ENCODE assay signal across 9 cellular contexts in genomic region chr10:31490858-31491504, GRCh38.
DNase-seq lines count a peak whose midpoint lies in the region; ATAC-seq and FAIRE-seq lines count a peak whose summit lies in the region.
"Had no signal": no experiment of that assay in that cellular context is flagged by ENCODE, and none has a peak within 500 bp of the region (broad histone marks: within the 10 kb centered on the region; RNA-seq: fewer than 3 reads in every experiment).

No MANE protein-coding gene starts in this region.

- peaks cover 8% of the 10 kb centered on the region for H3K36me3 Mint-ChIP-seq in stimulated activated effector memory CD8-positive, alpha-beta T cell treated with anti-CD3 and anti-CD28 coated beads, Interleukin-12 subunit alpha, Interleukin-12 subunit beta, amount 100 ng/mL, for 72 hours

- ATAC-seq in HG03354 (IDR thresholded peaks at IDR 0.05; ENCODE audit: poor library complexity, severe bottlenecking, unreplicated experiment) (peak; percentile 62), GM21619 (IDR thresholded peaks at IDR 0.05; ENCODE audit: unreplicated experiment) (no peak)
- ATAC-seq in stimulated activated effector memory CD8-positive, alpha-beta T cell treated with anti-CD3 and anti-CD28 coated beads, Interleukin-12 subunit alpha, Interleukin-12 subunit beta, amount 100 ng/mL, for 72 hours: peak; percentile 58

- no peak overlapping the region for H3K4me3 Mint-ChIP-seq in stimulated activated effector memory CD8-positive, alpha-beta T cell treated with anti-CD3 and anti-CD28 coated beads, Interleukin-12 subunit alpha, Interleukin-12 subunit beta, amount 100 ng/mL, for 72 hours
- H3K4me3 Mint-ChIP-seq: CD8-positive, alpha-beta memory T cell had no signal

- DNase-seq in NCI-H345 (lab: John Stamatoyannopoulos, UW) (peak; percentile 16), NCI-H345 treated with DMSO at 0.1 percent for 48 hours (lab: John Stamatoyannopoulos, UW; ENCODE audit: unreplicated experiment) (no peak), glomerular visceral epithelial cell (ENCODE audit: extremely low spot score) (peak; percentile 42), NCI-H2227 treated with DMSO at 0.1 percent for 48 hours (lab: John Stamatoyannopoulos, UW) (no peak)
- no peak for DNase-seq in stimulated activated effector memory CD8-positive, alpha-beta T cell treated with anti-CD3 and anti-CD28 coated beads, Interleukin-12 subunit alpha, Interleukin-12 subunit beta, amount 100 ng/mL, for 72 hours (ENCODE audit: low spot score in 2 of 2)

- no peaks in the 10 kb centered on the region for H3K4me1 Mint-ChIP-seq in stimulated activated effector memory CD8-positive, alpha-beta T cell treated with anti-CD3 and anti-CD28 coated beads, Interleukin-12 subunit alpha, Interleukin-12 subunit beta, amount 100 ng/mL, for 72 hours

- peak; percentile 53 for FAIRE-seq in TTC549 (lab: Jason Lieb, UNC)

- peaks cover 9% of the 10 kb centered on the region for H3K9me3 Mint-ChIP-seq in stimulated activated effector memory CD8-positive, alpha-beta T cell treated with anti-CD3 and anti-CD28 coated beads, Interleukin-12 subunit alpha, Interleukin-12 subunit beta, amount 100 ng/mL, for 72 hours

- H3K27ac Mint-ChIP-seq in stimulated activated effector memory CD8-positive, alpha-beta T cell treated with anti-CD3 and anti-CD28 coated beads, Interleukin-12 subunit alpha, Interleukin-12 subunit beta, amount 100 ng/mL, for 72 hours: no peak overlapping the region

Comparison
In these comparisons a context has a peak if more than half of its experiments do, and no peak if none do; other contexts are left out.
1. DNase-seq: peak in NCI-H345 (single experiment) and glomerular visceral epithelial cell (single experiment); none in NCI-H345 treated with DMSO at 0.1 percent for 48 hours (single experiment), stimulated activated effector memory CD8-positive, alpha-beta T cell treated with anti-CD3 and anti-CD28 coated beads, Interleukin-12 subunit alpha, Interleukin-12 subunit beta, amount 100 ng/mL, for 72 hours (0 of 2) and NCI-H2227 treated with DMSO at 0.1 percent for 48 hours (single experiment).